ENCODE assay signal across 28 cellular contexts in genomic region chr3:73098026-73098425, GRCh38.
"Had no signal": no experiment of that assay in that cellular context is flagged by ENCODE, and none has a peak within 500 bp of the region (broad histone marks: within the 10 kb centered on the region; RNA-seq: fewer than 3 reads in every experiment).

No MANE protein-coding gene starts in this region.

- H3K9me3 ChIP-seq: colonic mucosa, esophagus squamous epithelium, gastrocnemius medialis, gastroesophageal sphincter had no signal

- H3K27ac ChIP-seq: colonic mucosa, coronary artery, dorsolateral prefrontal cortex, epithelial cell of prostate, esophagus muscularis mucosa, esophagus squamous epithelium, foreskin keratinocyte, gastrocnemius medialis, gastroesophageal sphincter, heart left ventricle, heart right ventricle had no signal

- ATAC-seq: effector memory CD8-positive, alpha-beta T cell; esophagus mucosa; foreskin keratinocyte; gastrocnemius medialis; gastroesophageal sphincter; heart left ventricle; heart right ventricle had no signal

- H3K4me3 ChIP-seq: colonic mucosa, coronary artery, dorsolateral prefrontal cortex, esophagus muscularis mucosa, esophagus squamous epithelium, gastrocnemius medialis, gastroesophageal sphincter, heart left ventricle, heart right ventricle had no signal

- DNase-seq: colonic mucosa; cortex of kidney; dermis blood vessel endothelial cell; dorsolateral prefrontal cortex; effector CD4-positive, alpha-beta T cell; effector CD8-positive, alpha-beta T cell; effector memory CD4-positive, alpha-beta T cell; effector memory CD8-positive, alpha-beta T cell; endodermal cell; erythroblast; esophagus squamous epithelium; foreskin fibroblast; foreskin keratinocyte; foreskin melanocyte; gastrocnemius medialis; glutamatergic neuron; head of caudate nucleus; heart left ventricle; heart right ventricle had no signal

- FAIRE-seq: colon, endometrium, endothelial cell of umbilical vein, frontal cortex had no signal

- H3K4me1 ChIP-seq: colonic mucosa, foreskin keratinocyte, gastrocnemius medialis had no signal

- H3K27me3 ChIP-seq: colonic mucosa, dorsolateral prefrontal cortex, esophagus muscularis mucosa, esophagus squamous epithelium, foreskin keratinocyte, gastrocnemius medialis, gastroesophageal sphincter, heart left ventricle, heart right ventricle had no signal

- H3K36me3 ChIP-seq: colonic mucosa, esophagus muscularis mucosa, esophagus squamous epithelium, gastrocnemius medialis, gastroesophageal sphincter, heart left ventricle, heart right ventricle had no signal
